8 cellular contexts compared by ENCODE assay signal in the genomic region with DNA sequence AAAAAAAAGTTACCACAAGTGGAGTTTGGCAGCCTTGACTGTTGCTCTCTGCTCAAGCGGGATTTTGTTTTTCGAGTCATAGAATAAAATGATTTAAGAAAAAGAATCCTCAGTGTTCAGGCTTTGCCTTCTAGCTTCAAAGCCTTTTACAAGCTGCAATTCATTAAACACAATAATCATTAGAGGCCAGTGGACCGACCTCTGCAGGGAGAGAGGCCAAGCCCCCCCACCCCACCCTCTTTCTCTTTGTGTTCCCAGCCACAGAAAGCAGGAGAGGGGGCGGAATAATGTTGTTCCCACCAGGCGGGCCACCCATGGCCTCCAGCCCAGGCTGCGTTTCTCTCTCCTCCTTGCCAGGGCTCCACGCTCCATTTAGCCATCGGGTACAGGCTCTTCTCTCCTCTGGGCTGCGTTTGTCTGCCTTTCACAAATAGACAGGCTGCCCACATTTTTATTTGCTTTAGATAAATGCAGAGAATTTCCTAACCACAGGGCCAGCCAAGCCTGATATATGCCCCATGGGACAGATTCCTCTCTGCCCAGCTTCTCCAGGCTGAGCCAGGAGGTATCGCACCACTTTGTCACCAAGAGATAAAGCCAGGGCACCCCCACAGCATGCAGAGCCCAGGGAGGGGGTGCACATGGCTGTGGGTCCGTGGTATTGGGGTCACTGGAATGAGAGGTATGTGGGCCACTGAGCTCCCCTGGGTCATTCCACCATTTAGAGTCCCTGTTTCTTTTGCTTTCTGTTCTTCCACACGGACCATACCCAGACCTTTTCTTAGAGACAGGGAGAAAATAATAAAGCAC.
DNase-seq lines count a peak whose midpoint lies in the region; ATAC-seq, FAIRE-seq and TF ChIP-seq lines count a peak whose summit lies in the region.
"Had no signal": no experiment of that assay in that cellular context is flagged by ENCODE, and none has a peak within 500 bp of the region (broad histone marks: within the 10 kb centered on the region; RNA-seq: fewer than 3 reads in every experiment).

No MANE protein-coding gene starts in this region.

- H3K27me3 Mint-ChIP-seq in brain, result peaks cover 12% of the 10 kb centered on the region

- no peak for FAIRE-seq in HepG2 (lab: Jason Lieb, UNC)

- peak overlapping the region in 4 of 5 experiments; percentile 52 to 78 (median 68) for H3K27ac Mint-ChIP-seq in brain

- POLR2A ChIA-PET in HepG2 (lab: Yijun Ruan, JAX), result no interaction called here

- no peak overlapping the region for H3K4me3 ChIP-seq in HepG2 (replicated peaks in 1 of 3; ENCODE audit: insufficient read depth in 1 of 3, low read depth in 2 of 3, low read length in 3 of 3)
- H3K4me3 ChIP-seq in urinary bladder (ENCODE audit: low read depth, low read length), result no peak overlapping the region
- H3K4me3 ChIP-seq in mesendoderm (ENCODE audit: low read length), result no peak overlapping the region
- H3K4me3 ChIP-seq: lung had no signal

- no peaks in the 10 kb centered on the region for H3K4me1 ChIP-seq in HepG2 (ENCODE audit: insufficient read depth, low read length)
- H3K4me1 ChIP-seq in urinary bladder (ENCODE audit: insufficient read depth), result no peaks in the 10 kb centered on the region
- no peaks in the 10 kb centered on the region for H3K4me1 ChIP-seq in mesendoderm (ENCODE audit: control insufficient read depth, low read depth, low read length)

- no peak for TF ChIP-seq POLR2A in HepG2 (IDR thresholded peaks at IDR 0.05; ENCODE audit: insufficient read depth in 1 of 2, low read depth in 2 of 2, low read length in 2 of 2)

- H3K9me3 ChIP-seq in HepG2 (ENCODE audit: low read length), result no peaks in the 10 kb centered on the region

- H2BK120ac ChIP-seq in mesendoderm (ENCODE audit: low read depth, low read length), result no peak overlapping the region

- H2BK5ac ChIP-seq in mesendoderm (ENCODE audit: low read length), result no peak overlapping the region

- TF ChIP-seq EP300 in HepG2 (IDR thresholded peaks at IDR 0.05; ENCODE audit: low read depth in 2 of 2, low read length in 2 of 2) (no peak), HepG2 (CRISPR knock-in tag; IDR thresholded peaks at IDR 0.05; ENCODE audit: borderline replicate concordance) (no peak)

- 5% methylated on average over 12 of the region's 12 CpGs for WGBS in HepG2 (ENCODE audit: low lambda C conversion rate)
- 23% methylated on average over 12 of the region's 12 CpGs for WGBS in urinary bladder
- WGBS in mesendoderm (ENCODE audit: extremely low coverage, insufficient coverage, low lambda C conversion rate), result no CpG with 5 or more reads among the region's 12 CpGs

- intact Hi-C loops in HepG2 (cut with micrococcal nuclease; ENCODE audit: unreplicated experiment), result no loop called here

- CTCF ChIA-PET in HepG2 (lab: Yijun Ruan, JAX; ENCODE audit: low intra/inter-chr PET ratio, low total read pairs), result no interaction called here

- H2BK15ac ChIP-seq in mesendoderm (replicated peaks; ENCODE audit: low read depth), result no peak overlapping the region

- H3K18ac ChIP-seq in mesendoderm (ENCODE audit: low read length), result no peak overlapping the region

- in situ Hi-C loops in HepG2 (cut with HindIII; ENCODE audit: extremely low pct_ligation_motif_present, low pct_unique_long_range_greater_than_20kb), result no loop called here

- no peak for TF ChIP-seq CTCF in brain (conservative IDR thresholded peaks at IDR 0.05)
- TF ChIP-seq CTCF in HepG2 (CRISPR knock-in tag; IDR thresholded peaks at IDR 0.05), result no peak

- H3K23ac ChIP-seq in mesendoderm (ENCODE audit: low read length), result no peak overlapping the region

- H3K27ac ChIP-seq in HepG2 (ENCODE audit: extremely low read length, insufficient read depth, low read length) (no peak overlapping the region), urinary bladder (ENCODE audit: low read depth) (peak overlapping the region; percentile 67), mesendoderm (ENCODE audit: low read depth, low read length) (no peak overlapping the region)

- peaks cover 32% of the 10 kb centered on the region for H3K4me1 Mint-ChIP-seq in brain

- DNase-seq in NCI-H1105 (lab: John Stamatoyannopoulos, UW) (peak; percentile 17), HepG2 (ENCODE audit: low spot score) (peak; percentile 2), mesendoderm (no peak), cortex of kidney (lab: John Stamatoyannopoulos, UW) (no peak)

- H3K79me1 ChIP-seq in mesendoderm (ENCODE audit: low read length), result no peaks in the 10 kb centered on the region

- BruUV-seq in HepG2 (replicated peaks; lab: Mats Ljungman, UMichigan), result no TSS peak

- H4K5ac ChIP-seq in mesendoderm (ENCODE audit: low read length), result no peak overlapping the region

- H3K27me3 ChIP-seq in HepG2 (ENCODE audit: control insufficient read depth in 1 of 2, insufficient read depth in 2 of 2, low read length in 2 of 2), result peaks cover 0 to 4% of the 10 kb centered on the region in 2 experiments; a peak in 2 of 5 replicates
- H3K27me3 ChIP-seq in mesendoderm (ENCODE audit: insufficient read depth, low read length, poor library complexity), result no peaks in the 10 kb centered on the region

- H3K4me2 ChIP-seq in HepG2 (ENCODE audit: low read depth, low read length), result no peak overlapping the region
- no peak overlapping the region for H3K4me2 ChIP-seq in mesendoderm (ENCODE audit: low read length)

- peak overlapping the region; percentile 3 to 54 (median 45) for H3K4me3 Mint-ChIP-seq in brain

- H3K9me3 Mint-ChIP-seq in brain, result no peaks in the 10 kb centered on the region

- H3K79me2 ChIP-seq in HepG2 (ENCODE audit: insufficient read depth, low read length) (no peaks in the 10 kb centered on the region), mesendoderm (ENCODE audit: control insufficient read depth, insufficient read depth, low read length) (no peaks in the 10 kb centered on the region)

- H4K20me1 ChIP-seq in HepG2 (ENCODE audit: insufficient read depth, low read length), result no peaks in the 10 kb centered on the region

- H3K4ac ChIP-seq in mesendoderm (ENCODE audit: low read depth, low read length), result no peak overlapping the region

- H3K36me3 Mint-ChIP-seq in brain, result no peaks in the 10 kb centered on the region

- no peak overlapping the region for H2AK5ac ChIP-seq in mesendoderm (ENCODE audit: low read length)

- H3K9ac ChIP-seq in HepG2 (ENCODE audit: insufficient read depth, low read depth, low read length) (no peak overlapping the region), mesendoderm (ENCODE audit: low read length) (no peak overlapping the region)

- H3K56ac ChIP-seq in mesendoderm (ENCODE audit: low read length), result no peak overlapping the region

- H2AFZ ChIP-seq in HepG2 (ENCODE audit: low read length), result no peak overlapping the region

- TF ChIP-seq RAD21 in HepG2 (CRISPR knock-in tag; IDR thresholded peaks at IDR 0.05), result no peak

- ATAC-seq in HepG2 (no peak), HG03521 (IDR thresholded peaks at IDR 0.05; ENCODE audit: unreplicated experiment) (no peak)

- no peak overlapping the region for H4K8ac ChIP-seq in mesendoderm (ENCODE audit: low read depth, low read length)

- H3K36me3 ChIP-seq in HepG2 (replicated peaks in 1 of 2; ENCODE audit: control insufficient read depth in 1 of 2, insufficient read depth in 2 of 2, low read length in 2 of 2) (no peaks in the 10 kb centered on the region), urinary bladder (ENCODE audit: insufficient read depth) (no peaks in the 10 kb centered on the region), mesendoderm (ENCODE audit: control insufficient read depth, insufficient read depth, low read length) (no peaks in the 10 kb centered on the region)

TF ChIP-seq in HepG2, 621 proteins besides CTCF, POLR2A, EP300 and RAD21:
- TF ChIP-seq SIX1 (CRISPR knock-in tag; IDR thresholded peaks at IDR 0.05; ENCODE audit: borderline replicate concordance) (no peak), TOE1 (CRISPR knock-in tag; IDR thresholded peaks at IDR 0.05) (no peak), RFX3 (CRISPR knock-in tag; IDR thresholded peaks at IDR 0.05) (no peak), ZBTB42 (CRISPR knock-in tag; IDR thresholded peaks at IDR 0.05) (no peak), ZBTB4 (CRISPR knock-in tag; IDR thresholded peaks at IDR 0.05; ENCODE audit: borderline replicate concordance) (no peak), ZBTB2 (CRISPR knock-in tag; IDR thresholded peaks at IDR 0.05; ENCODE audit: low read depth) (no peak)

Comparison
In these comparisons a context has a peak if more than half of its experiments do, and no peak if none do; other contexts are left out.
1. DNase-seq: peak in NCI-H1105 (single experiment) and HepG2 (single experiment); none in mesendoderm (single experiment) and cortex of kidney (single experiment).